8 cellular contexts compared by ENCODE assay signal in the genomic region with DNA sequence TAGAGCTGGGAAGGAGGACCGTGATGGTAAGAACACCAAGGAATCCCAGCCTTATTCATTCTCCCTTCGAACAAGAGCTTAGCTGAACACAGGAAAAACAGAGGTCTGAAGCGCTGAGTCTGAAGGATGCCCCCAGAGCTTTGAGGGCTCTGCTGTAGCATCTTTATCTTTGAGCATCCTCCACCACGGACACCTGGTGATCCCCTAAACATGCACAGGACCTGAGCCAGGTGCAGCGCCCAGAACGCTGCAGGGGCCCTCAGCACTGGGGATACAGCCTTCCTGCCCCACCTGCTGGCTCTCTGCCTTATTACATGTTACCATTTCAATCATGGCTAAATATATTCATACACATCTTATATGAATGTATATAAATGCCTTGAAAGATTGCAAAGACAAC. TPM values are rescaled to one million over a fixed set of nuclear protein-coding genes. Genes with fewer than 3 reads are reported as not detected.
DNase-seq lines count a peak whose midpoint lies in the region; ATAC-seq, FAIRE-seq and TF ChIP-seq lines count a peak whose summit lies in the region.

No MANE protein-coding gene starts in this region.

- no peaks in the 10 kb centered on the region for H3K36me3 ChIP-seq in effector memory CD4-positive, alpha-beta T cell (ENCODE audit: control insufficient read depth, insufficient read depth, low read length)

- DNase-seq in GM18507 (ENCODE audit: extremely low spot score, insufficient read length, low read depth) (no peak), NCI-H2196 treated with DMSO at 0.1 percent for 48 hours (lab: John Stamatoyannopoulos, UW; ENCODE audit: unreplicated experiment) (peak; percentile 24), progenitor cell of endocrine pancreas (ENCODE audit: low spot score, unreplicated experiment) (peak; percentile 28), AG20443 (ENCODE audit: low spot score) (no peak)
- DNase-seq in activated CD4-positive, alpha-beta T cell treated with anti-CD3 and anti-CD28 coated beads for 48 hours, result peak; percentile 75
- peak in 2 of 3 donors; percentile 19 to 43 for DNase-seq in effector memory CD4-positive, alpha-beta T cell

- no peak overlapping the region for H3K27ac Mint-ChIP-seq in progenitor cell of endocrine pancreas

- no peaks in the 10 kb centered on the region for H3K27me3 ChIP-seq in effector memory CD4-positive, alpha-beta T cell (replicated peaks; ENCODE audit: control insufficient read depth, insufficient read depth, low read length, poor library complexity, severe bottlenecking)

- TF ChIP-seq CTCF in 22Rv1 (IDR thresholded peaks at IDR 0.05) (peak; percentile 76), progenitor cell of endocrine pancreas (IDR thresholded peaks at IDR 0.05; ENCODE audit: unreplicated experiment) (peak; percentile 68)

- no peaks in the 10 kb centered on the region for H3K9me3 ChIP-seq in effector memory CD4-positive, alpha-beta T cell (ENCODE audit: control insufficient read depth, low read length)

- H3K9me3 Mint-ChIP-seq in progenitor cell of endocrine pancreas (ENCODE audit: low read depth), result no peaks in the 10 kb centered on the region

- peaks cover 11% of the 10 kb centered on the region for H3K27me3 Mint-ChIP-seq in progenitor cell of endocrine pancreas

- H3K36me3 Mint-ChIP-seq in progenitor cell of endocrine pancreas (ENCODE audit: insufficient read depth), result no peaks in the 10 kb centered on the region

- no peak overlapping the region for H3K4me3 ChIP-seq in effector memory CD4-positive, alpha-beta T cell (ENCODE audit: insufficient read depth, low read depth, low read length, poor library complexity, severe bottlenecking)

- no peak overlapping the region for H3K4me3 Mint-ChIP-seq in progenitor cell of endocrine pancreas (ENCODE audit: low read depth)

- no peak for ATAC-seq in HG03457 (IDR thresholded peaks at IDR 0.05; ENCODE audit: unreplicated experiment)

- no peaks in the 10 kb centered on the region for H3K4me1 ChIP-seq in effector memory CD4-positive, alpha-beta T cell (ENCODE audit: control insufficient read depth, insufficient read depth, low read length, poor library complexity, severe bottlenecking)

- peaks cover 7% of the 10 kb centered on the region for H3K4me1 Mint-ChIP-seq in progenitor cell of endocrine pancreas (ENCODE audit: low read depth)

- H3K27ac ChIP-seq in 22Rv1, result 0 out of 2 replicates have a peak overlapping the region, but pooled peaks have one; percentile 7
- H3K27ac ChIP-seq in effector memory CD4-positive, alpha-beta T cell (ENCODE audit: insufficient read depth, low read length, poor library complexity, severe bottlenecking), result no peak overlapping the region

- peak; percentile 71 for FAIRE-seq in GM18507 (lab: Jason Lieb, UNC)

RNA-seq across cellular contexts. Expression of a gene that starts 7.7 kb away (rescaled TPM):
- total RNA-seq in progenitor cell of endocrine pancreas, result 26.2 and 27.0 TPM in 2 replicates

RNA-seq across cellular contexts. Expression of a gene that starts 10.2 kb away (rescaled TPM):
- 0.38 and 0.93 TPM in 2 replicates for total RNA-seq in progenitor cell of endocrine pancreas

RNA-seq across cellular contexts. Expression of a gene that starts 17.4 kb away (rescaled TPM):
- total RNA-seq in progenitor cell of endocrine pancreas, result 108 and 115 TPM in 2 replicates

RNA-seq across cellular contexts. Expression of a gene that starts 29.5 kb away (rescaled TPM):
- not detected in 2 replicates for total RNA-seq in progenitor cell of endocrine pancreas

RNA-seq across cellular contexts. Expression of a gene that starts 32.9 kb away (rescaled TPM):
- not detected in 2 replicates for total RNA-seq in progenitor cell of endocrine pancreas

Comparison
In these comparisons a context has a peak if more than half of its experiments do, and no peak if none do; other contexts are left out.
1. DNase-seq: peak in NCI-H2196 treated with DMSO at 0.1 percent for 48 hours (single experiment), activated CD4-positive, alpha-beta T cell treated with anti-CD3 and anti-CD28 coated beads for 48 hours (single experiment), effector memory CD4-positive, alpha-beta T cell (2 of 3) and progenitor cell of endocrine pancreas (single experiment); none in GM18507 (single experiment) and AG20443 (single experiment).